ENCODE assay signal across 10 cellular contexts in the genomic region with DNA sequence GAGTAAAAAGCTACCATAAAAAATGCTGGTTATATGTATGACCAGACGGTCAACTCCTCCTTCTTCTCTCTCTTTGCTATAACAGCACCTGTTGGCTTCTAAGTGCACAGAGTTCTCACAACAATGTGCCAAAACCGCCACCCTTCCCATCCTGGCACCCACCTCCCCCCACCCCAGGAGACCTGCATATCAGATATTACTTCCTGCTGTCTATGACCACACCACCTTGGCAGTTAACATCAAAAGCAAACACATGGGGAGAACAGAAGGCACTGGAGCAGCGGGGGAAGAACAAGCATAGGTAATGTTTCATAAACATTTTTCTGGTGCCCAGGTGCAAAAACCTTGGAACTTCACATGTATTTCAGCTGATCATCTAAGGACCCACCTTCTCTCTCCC. TPM values are rescaled to one million over a fixed set of nuclear protein-coding genes. Genes with fewer than 3 reads are reported as not detected.
DNase-seq lines count a peak whose midpoint lies in the region; ATAC-seq and TF ChIP-seq lines count a peak whose summit lies in the region.
"Had no signal": no experiment of that assay in that cellular context is flagged by ENCODE, and none has a peak within 500 bp of the region (broad histone marks: within the 10 kb centered on the region; RNA-seq: fewer than 3 reads in every experiment).

No MANE protein-coding gene starts in this region.

- ATAC-seq in natural killer cell treated with Interleukin-12 subunit alpha and Interleukin-12 subunit beta and Interleukin-15 and Interleukin-18, amount 100 ng/mL, for 72 hours = peak in 1 of 2 donors; percentile 57
- ATAC-seq in T-helper 17 cell (no peak), GM18519 (IDR thresholded peaks at IDR 0.05; ENCODE audit: low FRiP score, unreplicated experiment) (no peak)

- peak overlapping the region; percentile 17 for H3K4me3 Mint-ChIP-seq in activated naive CD8-positive, alpha-beta T cell
- peak overlapping the region; percentile 13 for H3K4me3 Mint-ChIP-seq in natural killer cell treated with Interleukin-12 subunit alpha and Interleukin-12 subunit beta and Interleukin-15 and Interleukin-18, amount 100 ng/mL, for 72 hours
- H3K4me3 Mint-ChIP-seq in T-helper 17 cell = no peak overlapping the region

- H3K36me3 ChIP-seq in GM06990 (ENCODE audit: control insufficient read depth, insufficient read depth, low read length) = no peaks in the 10 kb centered on the region
- H3K36me3 ChIP-seq: left ventricle myocardium inferior had no signal

- intact Hi-C loops in head of caudate nucleus (cut with DNase I) = no loop called here

- no peak overlapping the region for H3K27ac Mint-ChIP-seq in activated naive CD8-positive, alpha-beta T cell
- peak overlapping the region; percentile 6 to 21 for H3K27ac Mint-ChIP-seq in natural killer cell treated with Interleukin-12 subunit alpha and Interleukin-12 subunit beta and Interleukin-15 and Interleukin-18, amount 100 ng/mL, for 72 hours
- no peak overlapping the region for H3K27ac Mint-ChIP-seq in T-helper 17 cell

- DNase-seq in GM06990 (ENCODE audit: extremely low read depth, insufficient read length) = peak; percentile 53
- DNase-seq in NCI-H2081 (lab: John Stamatoyannopoulos, UW) = peak; percentile 44 to 74
- no peak for DNase-seq in natural killer cell treated with Interleukin-12 subunit alpha and Interleukin-12 subunit beta and Interleukin-15 and Interleukin-18, amount 100 ng/mL, for 72 hours (ENCODE audit: low spot score)
- DNase-seq in head of caudate nucleus = no peak
- no peak for DNase-seq in T-helper 17 cell
- DNase-seq: left ventricle myocardium inferior, NCI-H1105, T1000 had no signal

- H3K9me3 Mint-ChIP-seq in activated naive CD8-positive, alpha-beta T cell (ENCODE audit: low read depth) = peaks cover 5% of the 10 kb centered on the region
- H3K9me3 Mint-ChIP-seq in natural killer cell treated with Interleukin-12 subunit alpha and Interleukin-12 subunit beta and Interleukin-15 and Interleukin-18, amount 100 ng/mL, for 72 hours = peaks cover 4% of the 10 kb centered on the region

- H3K4me3 ChIP-seq in GM06990 (replicated peaks; ENCODE audit: low read depth, low read length) = no peak overlapping the region
- H3K4me3 ChIP-seq: left ventricle myocardium inferior had no signal

- no peak for TF ChIP-seq CTCF in GM06990 (IDR thresholded peaks at IDR 0.05; ENCODE audit: insufficient read depth, low read length, poor library complexity, severe bottlenecking)

- peaks cover 30% of the 10 kb centered on the region for H3K4me1 Mint-ChIP-seq in activated naive CD8-positive, alpha-beta T cell (ENCODE audit: low read depth)
- H3K4me1 Mint-ChIP-seq in natural killer cell treated with Interleukin-12 subunit alpha and Interleukin-12 subunit beta and Interleukin-15 and Interleukin-18, amount 100 ng/mL, for 72 hours (ENCODE audit: low read depth in 2 of 2) = peaks cover 27 to 55% of the 10 kb centered on the region in 2 donors
- H3K4me1 Mint-ChIP-seq in T-helper 17 cell = peaks cover 8% of the 10 kb centered on the region

- H3K9me3 ChIP-seq in T-helper 17 cell (ENCODE audit: control insufficient read depth, low read length, poor library complexity, severe bottlenecking) = no peaks in the 10 kb centered on the region
- H3K9me3 ChIP-seq: left ventricle myocardium inferior had no signal

- H3K36me3 Mint-ChIP-seq in activated naive CD8-positive, alpha-beta T cell = no peaks in the 10 kb centered on the region
- H3K36me3 Mint-ChIP-seq in natural killer cell treated with Interleukin-12 subunit alpha and Interleukin-12 subunit beta and Interleukin-15 and Interleukin-18, amount 100 ng/mL, for 72 hours = peaks cover 6% of the 10 kb centered on the region
- H3K36me3 Mint-ChIP-seq in T-helper 17 cell (ENCODE audit: low read depth) = no peaks in the 10 kb centered on the region

- H3K27me3 Mint-ChIP-seq in activated naive CD8-positive, alpha-beta T cell = no peaks in the 10 kb centered on the region
- peaks cover 0 to 4% of the 10 kb centered on the region in 2 donors for H3K27me3 Mint-ChIP-seq in natural killer cell treated with Interleukin-12 subunit alpha and Interleukin-12 subunit beta and Interleukin-15 and Interleukin-18, amount 100 ng/mL, for 72 hours
- no peaks in the 10 kb centered on the region for H3K27me3 Mint-ChIP-seq in T-helper 17 cell

- no peaks in the 10 kb centered on the region; the same call in 1 of the 2 replicates for H3K27me3 ChIP-seq in GM06990 (replicated peaks; ENCODE audit: control insufficient read depth, insufficient read depth, low read length)

RNA-seq across cellular contexts. Expression of gene SPRED2, which starts 15.5 kb away (rescaled TPM):
- total RNA-seq in natural killer cell treated with Interleukin-12 subunit alpha and Interleukin-12 subunit beta and Interleukin-15 and Interleukin-18, amount 100 ng/mL, for 72 hours = 10 to 100 TPM in 1 of 2 donors, 1 to 10 TPM in 1; 9.8 to 26.0 TPM
- 1 to 10 TPM; 1.6 to 4.8 TPM for total RNA-seq in T-helper 17 cell

Comparison
In these comparisons a context has a peak if more than half of its experiments do, and no peak if none do; other contexts are left out.
1. DNase-seq: peak in GM06990 (single experiment) and NCI-H2081 (2 of 2); none in natural killer cell treated with Interleukin-12 subunit alpha and Interleukin-12 subunit beta and Interleukin-15 and Interleukin-18, amount 100 ng/mL, for 72 hours (single experiment), head of caudate nucleus (0 of 42) and T-helper 17 cell (0 of 3).
2. H3K27ac Mint-ChIP-seq: peak in natural killer cell treated with Interleukin-12 subunit alpha and Interleukin-12 subunit beta and Interleukin-15 and Interleukin-18, amount 100 ng/mL, for 72 hours (2 of 2); none in activated naive CD8-positive, alpha-beta T cell (single experiment) and T-helper 17 cell (single experiment).